Comparison of ENCODE assay signal across 1 cellular context in the genomic region with DNA sequence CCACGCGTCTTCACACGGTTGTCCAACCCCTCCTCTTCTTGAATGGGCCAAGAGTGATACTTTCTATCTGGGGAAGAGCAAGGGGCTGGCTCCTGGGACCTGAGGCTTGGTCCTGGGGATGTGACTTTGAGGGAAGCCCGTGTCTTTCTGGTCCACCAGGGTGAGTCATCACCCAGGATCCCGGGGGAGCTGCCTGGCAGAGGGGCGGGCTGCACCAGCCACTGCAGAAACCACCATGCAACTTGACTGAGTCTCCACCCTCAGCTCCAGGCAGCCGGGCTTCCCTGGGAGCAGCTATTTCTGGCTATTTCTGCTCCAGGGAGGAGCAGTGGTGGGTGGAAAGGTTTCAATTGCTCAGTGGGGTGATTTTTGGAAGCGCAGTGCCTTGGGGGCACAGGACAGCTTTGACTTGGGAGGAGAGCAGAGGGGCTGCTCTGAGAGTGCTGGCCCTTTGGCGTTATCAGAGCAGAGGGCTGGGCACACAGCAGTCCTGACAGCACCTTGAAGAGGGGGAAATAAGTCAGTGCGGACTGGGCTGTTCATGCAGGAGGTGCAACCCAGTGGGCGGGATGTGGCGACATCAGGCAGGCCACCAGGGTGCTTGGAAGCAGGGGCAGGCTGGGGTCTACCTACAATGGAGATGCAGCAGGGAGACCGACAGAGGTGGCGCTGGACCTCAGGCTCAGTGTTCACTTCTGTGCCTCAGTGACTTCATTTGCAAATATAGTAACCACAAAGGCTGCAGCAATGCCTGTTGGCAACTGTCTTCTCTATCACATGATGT.
TF ChIP-seq lines count a peak whose summit lies in the region.

No MANE protein-coding gene starts in this region.

TF ChIP-seq in H1, 55 proteins besides CTCF, POLR2A, EP300 and RAD21:
- TF ChIP-seq JUND (IDR thresholded peaks at IDR 0.05; ENCODE audit: low read length) (peak; percentile 27; the same call in 1 of the 2 replicates), SIRT6 (IDR thresholded peaks at IDR 0.05; ENCODE audit: low read length) (no peak)
TF ChIP-seq in H1: peak in this region for 1.
